In the genomic region with DNA sequence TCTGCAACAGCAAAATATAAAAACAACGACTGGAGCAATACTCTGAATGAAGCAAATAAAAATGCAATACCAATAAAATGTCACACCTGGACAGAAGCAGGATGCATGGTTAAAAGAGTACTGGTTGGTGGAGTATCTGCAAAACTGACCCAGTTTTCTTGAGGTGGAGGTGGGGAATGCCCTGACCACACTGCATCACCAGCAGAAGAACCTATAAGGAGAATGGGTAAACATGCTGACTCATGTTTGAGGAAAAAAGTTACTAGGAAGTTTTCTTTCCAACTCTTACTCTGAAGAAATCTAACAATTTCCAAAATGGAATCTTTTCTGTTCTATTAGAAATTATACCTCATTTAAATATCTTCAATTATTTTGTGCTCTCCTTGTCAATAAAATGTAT, we compare ENCODE assay signal across 10 cellular contexts. TPM values are rescaled to one million over a fixed set of nuclear protein-coding genes. Genes with fewer than 3 reads are reported as not detected.
DNase-seq lines count a peak whose midpoint lies in the region; ATAC-seq lines count a peak whose summit lies in the region.
"Had no signal": no experiment of that assay in that cellular context is flagged by ENCODE, and none has a peak within 500 bp of the region (broad histone marks: within the 10 kb centered on the region; RNA-seq: fewer than 3 reads in every experiment).

No MANE protein-coding gene starts in this region.

- DNase-seq in activated T-cell treated with anti-CD3 and anti-CD28 coated beads, Interleukin-2, amount 50 U/mL, for 72 hours = peak; percentile 22 to 39
- DNase-seq in activated T-cell treated with anti-CD3 and anti-CD28 coated beads for 4 hours (no peak), HPDE6-E6E7 (ENCODE audit: extremely low spot score) (peak; percentile 4), KG1 (lab: John Stamatoyannopoulos, UW) (no peak), DMS153 (lab: John Stamatoyannopoulos, UW) (no peak), NCI-H1092 (lab: John Stamatoyannopoulos, UW) (no peak)
- DNase-seq in central memory CD4-positive, alpha-beta T cell = peak; percentile 56
- DNase-seq: NCI-H510A treated with DMSO at 0.1 percent for 48 hours had no signal

- H3K27me3 Mint-ChIP-seq in activated T-cell treated with anti-CD3 and anti-CD28 coated beads, Interleukin-2, amount 50 U/mL, for 72 hours (ENCODE audit: low read depth) = no peaks in the 10 kb centered on the region

- peak overlapping the region; percentile 42 for H3K27ac Mint-ChIP-seq in activated T-cell treated with anti-CD3 and anti-CD28 coated beads, Interleukin-2, amount 50 U/mL, for 72 hours

- H3K4me1 Mint-ChIP-seq in activated T-cell treated with anti-CD3 and anti-CD28 coated beads, Interleukin-2, amount 50 U/mL, for 72 hours (ENCODE audit: low read depth) = peaks cover 51% of the 10 kb centered on the region

- no peaks in the 10 kb centered on the region for H3K9me3 Mint-ChIP-seq in activated T-cell treated with anti-CD3 and anti-CD28 coated beads, Interleukin-2, amount 50 U/mL, for 72 hours

- H3K36me3 ChIP-seq in skeletal muscle satellite cell (ENCODE audit: insufficient read depth, low read length) = peaks cover 32% of the 10 kb centered on the region

- peaks cover 19% of the 10 kb centered on the region for H3K4me1 ChIP-seq in skeletal muscle satellite cell (ENCODE audit: control insufficient read depth, insufficient read depth, low read length)

- H3K4me3 Mint-ChIP-seq in activated T-cell treated with anti-CD3 and anti-CD28 coated beads, Interleukin-2, amount 50 U/mL, for 72 hours = peak overlapping the region in 1 of 2 donors; percentile 14

- peaks cover 4 to 26% of the 10 kb centered on the region in 2 donors for H3K36me3 Mint-ChIP-seq in activated T-cell treated with anti-CD3 and anti-CD28 coated beads, Interleukin-2, amount 50 U/mL, for 72 hours (ENCODE audit: insufficient read depth in 2 of 2)

- ATAC-seq in activated T-cell treated with anti-CD3 and anti-CD28 coated beads, Interleukin-2, amount 50 U/mL, for 72 hours (replicated peaks in 1 of 2) = no peak

- no peak overlapping the region for H3K9ac ChIP-seq in skeletal muscle satellite cell (ENCODE audit: low read depth, low read length)
- H3K9ac ChIP-seq: BLaER1 had no signal

- no peak overlapping the region for H3K4me3 ChIP-seq in skeletal muscle satellite cell (ENCODE audit: low read length)
- H3K4me3 ChIP-seq: BLaER1 had no signal

- H3K9me3 ChIP-seq in skeletal muscle satellite cell (replicated peaks; ENCODE audit: low read length) = no peaks in the 10 kb centered on the region
- H3K9me3 ChIP-seq: BLaER1 had no signal

- H3K27me3 ChIP-seq in skeletal muscle satellite cell (ENCODE audit: control insufficient read depth, insufficient read depth, low read length) = no peaks in the 10 kb centered on the region
- H3K27me3 ChIP-seq: BLaER1 had no signal

- peak overlapping the region; percentile 19 for H3K4me2 ChIP-seq in skeletal muscle satellite cell (ENCODE audit: low read length)
- H3K4me2 ChIP-seq: BLaER1 had no signal

RNA-seq across cellular contexts. Expression of gene REPS1, which starts 43.6 kb away (rescaled TPM):
- total RNA-seq in activated T-cell treated with anti-CD3 and anti-CD28 coated beads, Interleukin-2, amount 50 U/mL, for 72 hours = 10 to 100 TPM; 92.0 to 92.9 TPM
- total RNA-seq in skeletal muscle satellite cell (2012; rRNA removed) = 58.3 and 71.9 TPM in 2 replicates

Comparison
In these comparisons a context has a peak if more than half of its experiments do, and no peak if none do; other contexts are left out.
1. DNase-seq: peak in activated T-cell treated with anti-CD3 and anti-CD28 coated beads, Interleukin-2, amount 50 U/mL, for 72 hours (2 of 2), HPDE6-E6E7 (single experiment) and central memory CD4-positive, alpha-beta T cell (single experiment); none in activated T-cell treated with anti-CD3 and anti-CD28 coated beads for 4 hours (single experiment), KG1 (single experiment), DMS153 (single experiment) and NCI-H1092 (single experiment).